In genomic region chr13:27168086-27168485, GRCh38 we compare ENCODE assay signal across 8 cellular contexts. TPM values are rescaled to one million over a fixed set of nuclear protein-coding genes. Genes with fewer than 3 reads are reported as not detected.
DNase-seq lines count a peak whose midpoint lies in the region; ATAC-seq and TF ChIP-seq lines count a peak whose summit lies in the region.
"Had no signal": no experiment of that assay in that cellular context is flagged by ENCODE, and none has a peak within 500 bp of the region (broad histone marks: within the 10 kb centered on the region; RNA-seq: fewer than 3 reads in every experiment).

No MANE protein-coding gene starts in this region.

- POLR2A ChIA-PET in RWPE1 (lab: Yijun Ruan, JAX; ENCODE audit: low non-redundant PET), result no interaction called here

- H3K27me3 Mint-ChIP-seq in effector memory CD8-positive, alpha-beta T cell, result no peaks in the 10 kb centered on the region

- H3K9me3 ChIP-seq in gastrocnemius medialis, result no peaks in the 10 kb centered on the region

- no peak overlapping the region for H3K27ac Mint-ChIP-seq in effector memory CD8-positive, alpha-beta T cell

- intact Hi-C loops in gastrocnemius medialis (cut with DNase I; ENCODE audit: low total_unique reads), result no loop called here

- H3K4me3 ChIP-seq in GM06990 (replicated peaks; ENCODE audit: low read depth, low read length) (peak overlapping the region; percentile 46), NB4 (ENCODE audit: low read depth, low read length) (peak overlapping the region; percentile 81), gastrocnemius medialis (no peak overlapping the region)

- DNase-seq in GM06990 (ENCODE audit: extremely low read depth, insufficient read length) (no peak), NB4 (ENCODE audit: low read depth) (peak; percentile 62), gastrocnemius medialis (no peak), GM13976 (ENCODE audit: low spot score) (no peak), RWPE1 (ENCODE audit: low spot score) (no peak)
- no peak for DNase-seq in effector memory CD8-positive, alpha-beta T cell
- DNase-seq: kidney glomerular epithelial cell had no signal

- TF ChIP-seq CTCF in GM06990 (IDR thresholded peaks at IDR 0.05; ENCODE audit: insufficient read depth, low read length, poor library complexity, severe bottlenecking) (no peak), NB4 (IDR thresholded peaks at IDR 0.05; ENCODE audit: low read depth, low read length) (no peak), gastrocnemius medialis (IDR thresholded peaks at IDR 0.05 in 4 of 5, conservative IDR thresholded peaks at IDR 0.05 in 1 of 5) (no peak), GM13976 (IDR thresholded peaks at IDR 0.05; ENCODE audit: borderline replicate concordance, control extremely low read depth, extremely low read depth, insufficient read depth, missing control alignments) (no peak), RWPE1 (conservative IDR thresholded peaks at IDR 0.05; ENCODE audit: low read depth) (no peak)

- H3K4me1 Mint-ChIP-seq in effector memory CD8-positive, alpha-beta T cell (ENCODE audit: low read depth in 2 of 2), result peaks cover 43 to 62% of the 10 kb centered on the region in 2 donors

- peaks cover 7% of the 10 kb centered on the region for H3K36me3 Mint-ChIP-seq in effector memory CD8-positive, alpha-beta T cell (ENCODE audit: insufficient read depth)

- H3K4me3 Mint-ChIP-seq in effector memory CD8-positive, alpha-beta T cell, result peak overlapping the region; percentile 39

- in situ Hi-C loops in gastrocnemius medialis (cut with MboI; ENCODE audit: low sequenced_read_pairs in 4 of 4) (loop anchor here in 1 of 4 donors (5.0 to 25.0 kb wide), 2 partner anchors 84 to 444 kb away; partner anchors contain the start of genes LNX2, POLR1D and RPL21), GM13976 (cut with MboI; ENCODE audit: low sequenced_read_pairs, unreplicated experiment) (no loop called here)

- peaks cover 65 to 66% of the 10 kb centered on the region in 2 donors for H3K4me1 ChIP-seq in gastrocnemius medialis

- CTCF ChIA-PET in RWPE1 (lab: Yijun Ruan, JAX), result interaction anchor here (0.6 kb wide), 1 partner anchor 41 kb away, joined by 4 read pairs; no protein-coding TSS in a partner anchor

- H3K27me3 ChIP-seq in GM06990 (replicated peaks; ENCODE audit: control insufficient read depth, insufficient read depth, low read length) (no peaks in the 10 kb centered on the region), gastrocnemius medialis (no peaks in the 10 kb centered on the region)

- H3K9me3 Mint-ChIP-seq in effector memory CD8-positive, alpha-beta T cell, result no peaks in the 10 kb centered on the region

- TF ChIP-seq POLR2A in NB4 (IDR thresholded peaks at IDR 0.05; ENCODE audit: extremely low read depth, insufficient read length) (no peak), gastrocnemius medialis (IDR thresholded peaks at IDR 0.05) (no peak)

- H3K27ac ChIP-seq in gastrocnemius medialis (peak overlapping the region; percentile 29 to 94 (median 90)), RWPE1 (no peak overlapping the region)

- ATAC-seq in effector memory CD8-positive, alpha-beta T cell (replicated peaks), result no peak
- ATAC-seq in gastrocnemius medialis (no peak), GM18502 (IDR thresholded peaks at IDR 0.05; ENCODE audit: poor library complexity, unreplicated experiment) (no peak)

- H3K36me3 ChIP-seq in GM06990 (ENCODE audit: control insufficient read depth, insufficient read depth, low read length), result no peaks in the 10 kb centered on the region
- no peaks in the 10 kb centered on the region for H3K36me3 ChIP-seq in gastrocnemius medialis

RNA-seq across cellular contexts. Expression of gene USP12, which starts 3.5 kb away (rescaled TPM):
- 10 to 100 TPM; 11.1 to 27.6 (median 13.1) TPM for total RNA-seq in gastrocnemius medialis

Comparison
In these comparisons a context has a peak if more than half of its experiments do, and no peak if none do; other contexts are left out.
1. H3K4me3 ChIP-seq: peak in GM06990 (single experiment) and NB4 (single experiment); none in gastrocnemius medialis (0 of 4).